8 cellular contexts compared by ENCODE assay signal in the genomic region with DNA sequence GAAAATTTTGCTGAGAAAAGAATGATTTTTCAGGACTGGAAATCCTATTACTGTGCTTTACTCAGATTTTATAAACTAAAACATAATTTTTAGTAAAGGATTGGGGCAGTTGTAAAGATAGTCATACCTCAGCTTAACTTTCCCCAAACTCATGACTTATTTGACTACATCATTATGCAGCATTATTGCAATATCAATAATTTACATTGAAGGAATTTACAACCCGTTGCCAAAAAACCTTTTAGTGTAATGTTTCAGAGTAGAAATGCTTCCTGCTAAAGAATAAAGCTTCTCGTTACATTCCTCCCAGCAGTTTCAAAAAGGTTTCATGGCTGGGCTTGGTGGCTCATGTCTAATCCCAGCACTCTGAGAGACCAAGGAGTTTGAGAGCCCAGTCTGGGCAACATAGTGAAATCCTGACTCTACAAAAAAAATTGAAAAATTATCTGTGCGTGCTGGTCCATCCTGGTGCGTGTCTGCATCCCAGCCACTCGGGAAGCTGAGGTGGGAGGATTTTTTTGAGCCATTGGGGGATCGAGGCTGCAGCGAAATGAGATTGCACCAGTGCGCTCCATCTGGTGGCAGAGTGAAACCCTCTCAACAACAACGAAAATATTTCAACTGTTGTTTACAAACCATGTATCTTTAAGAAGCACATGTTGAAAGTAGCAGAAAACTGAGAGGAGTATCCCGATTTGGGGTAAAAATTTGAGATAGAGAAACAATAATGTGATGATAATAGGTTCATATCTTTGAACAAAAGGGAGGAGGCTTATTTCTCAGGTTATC. TPM values are rescaled to one million over a fixed set of nuclear protein-coding genes. Genes with fewer than 3 reads are reported as not detected.
DNase-seq lines count a peak whose midpoint lies in the region; ATAC-seq and TF ChIP-seq lines count a peak whose summit lies in the region.

No MANE protein-coding gene starts in this region.

- no peak for ATAC-seq in DND-41 (ENCODE audit: insufficient read depth, low read depth)
- ATAC-seq in activated CD8-positive, alpha-beta T cell treated with anti-CD3 and anti-CD28 coated beads, Interleukin-2, amount 10 ng/mL, durations not matched to agents 7 days and 5 days: no peak
- ATAC-seq in HG03039 (IDR thresholded peaks at IDR 0.05; ENCODE audit: unreplicated experiment): no peak

- WGBS in HUES64: 18% methylated on average over 9 of the region's 10 CpGs

- H3K27me3 ChIP-seq in DND-41 (ENCODE audit: insufficient read depth, low read length, poor library complexity) (no peaks in the 10 kb centered on the region), HUES64 (ENCODE audit: insufficient read depth, low read length) (no peaks in the 10 kb centered on the region)

- DNase-seq in DND-41: peak; percentile 36
- peak; percentile 68 for DNase-seq in activated CD8-positive, alpha-beta T cell treated with anti-CD3 and anti-CD28 coated beads, Interleukin-2, amount 10 ng/mL, durations not matched to agents 7 days and 5 days
- peak; percentile 60 for DNase-seq in fibroblast of villous mesenchyme (ENCODE audit: low read depth)
- DNase-seq in putamen (ENCODE audit: low spot score): peak; percentile 48
- no peak for DNase-seq in NCI-H187 (lab: John Stamatoyannopoulos, UW)
- DNase-seq in activated CD8-positive, alpha-beta memory T cell treated with anti-CD3 and anti-CD28 coated beads, Interleukin-2, amount 50 U/mL, for 4 hours: no peak

- H3K79me2 ChIP-seq in DND-41 (ENCODE audit: insufficient read depth, low read length): peaks cover 99% of the 10 kb centered on the region

- H3K27ac ChIP-seq in DND-41 (ENCODE audit: low read length): peak overlapping the region; percentile 9; the same call in 1 of the 2 replicates
- no peak overlapping the region for H3K27ac ChIP-seq in HUES64 (ENCODE audit: low read depth, low read length)

- H3K36me3 Mint-ChIP-seq in activated CD8-positive, alpha-beta T cell treated with anti-CD3 and anti-CD28 coated beads, Interleukin-2, amount 10 ng/mL, durations not matched to agents 7 days and 5 days (ENCODE audit: low read depth): peaks cover 27% of the 10 kb centered on the region

- CTCF ChIA-PET in activated CD8-positive, alpha-beta T cell treated with anti-CD3 and anti-CD28 coated beads, Interleukin-2, amount 10 ng/mL, durations not matched to agents 7 days and 5 days (lab: Charles Lee): interaction anchor here (0.7 to 5.3 kb wide), 35 partner anchors 8 to 352 kb away, joined by 3 to 90 read pairs (median 6); a partner anchor contains a TSS

- H3K4me1 ChIP-seq in DND-41 (ENCODE audit: insufficient read depth, low read length) (peaks cover 69% of the 10 kb centered on the region), HUES64 (ENCODE audit: insufficient read depth, low read length) (peaks cover 38% of the 10 kb centered on the region)

- peak overlapping the region; percentile 95 for H3K4me3 Mint-ChIP-seq in activated CD8-positive, alpha-beta T cell treated with anti-CD3 and anti-CD28 coated beads, Interleukin-2, amount 10 ng/mL, durations not matched to agents 7 days and 5 days

- no peaks in the 10 kb centered on the region for H3K9me3 ChIP-seq in DND-41 (ENCODE audit: insufficient read depth, low read length, severe bottlenecking)
- H3K9me3 ChIP-seq in HUES64 (ENCODE audit: insufficient read depth, low read depth, low read length): no peaks in the 10 kb centered on the region

- H3K9ac ChIP-seq in DND-41 (ENCODE audit: low read depth, low read length): peak overlapping the region; percentile 87; the same call in 1 of the 2 replicates
- peak overlapping the region; percentile 36; the same call in 1 of the 2 replicates for H3K9ac ChIP-seq in HUES64 (ENCODE audit: low read depth, low read length)

- TF ChIP-seq CTCF in DND-41 (IDR thresholded peaks at IDR 0.05; ENCODE audit: borderline replicate concordance, extremely low read depth, low read length, poor library complexity, severe bottlenecking) (peak; percentile 60), fibroblast of villous mesenchyme (IDR thresholded peaks at IDR 0.05; ENCODE audit: insufficient read depth, low read depth, low read length) (peak; percentile 61)

- H3K9me3 Mint-ChIP-seq in activated CD8-positive, alpha-beta T cell treated with anti-CD3 and anti-CD28 coated beads, Interleukin-2, amount 10 ng/mL, durations not matched to agents 7 days and 5 days (ENCODE audit: insufficient read depth): no peaks in the 10 kb centered on the region

- peaks cover 7% of the 10 kb centered on the region for H3K36me3 ChIP-seq in DND-41 (ENCODE audit: insufficient read depth, low read length)
- no peaks in the 10 kb centered on the region; the same call in 1 of the 2 replicates for H3K36me3 ChIP-seq in HUES64 (ENCODE audit: insufficient read depth, low read length)

- H3K27ac Mint-ChIP-seq in activated CD8-positive, alpha-beta T cell treated with anti-CD3 and anti-CD28 coated beads, Interleukin-2, amount 10 ng/mL, durations not matched to agents 7 days and 5 days: peak overlapping the region; percentile 70

- peak overlapping the region; percentile 64 for H3K4me2 ChIP-seq in DND-41 (ENCODE audit: insufficient read depth, low read length)

- no peaks in the 10 kb centered on the region for H3K27me3 Mint-ChIP-seq in activated CD8-positive, alpha-beta T cell treated with anti-CD3 and anti-CD28 coated beads, Interleukin-2, amount 10 ng/mL, durations not matched to agents 7 days and 5 days (ENCODE audit: low read depth)

- no peak overlapping the region for H2AFZ ChIP-seq in DND-41 (ENCODE audit: low read depth, low read length)

- peaks cover 83% of the 10 kb centered on the region for H4K20me1 ChIP-seq in DND-41 (ENCODE audit: insufficient read depth, low read length)

- H3K4me3 ChIP-seq in DND-41 (ENCODE audit: low read depth in 1 of 2, low read length in 2 of 2): peak overlapping the region; percentile 74 to 79; a peak in 3 of 4 replicates
- H3K4me3 ChIP-seq in HUES64 (ENCODE audit: low read length): peak overlapping the region; percentile 91
- H3K4me3 ChIP-seq in fibroblast of villous mesenchyme (ENCODE audit: low read depth, low read length): peak overlapping the region; percentile 41

- POLR2A ChIA-PET in activated CD8-positive, alpha-beta T cell treated with anti-CD3 and anti-CD28 coated beads, Interleukin-2, amount 10 ng/mL, durations not matched to agents 7 days and 5 days (lab: Charles Lee): interaction anchor here (0.8 to 8.1 kb wide), 6 partner anchors 62 to 196 kb away, joined by 3 to 441 read pairs (median 12); a partner anchor contains a TSS

- peaks cover 64% of the 10 kb centered on the region for H3K4me1 Mint-ChIP-seq in activated CD8-positive, alpha-beta T cell treated with anti-CD3 and anti-CD28 coated beads, Interleukin-2, amount 10 ng/mL, durations not matched to agents 7 days and 5 days (ENCODE audit: low read depth)

RNA-seq across cellular contexts. Expression of a gene that starts 4.4 kb away (rescaled TPM):
- polyA plus RNA-seq in HUES64 (2013, experiment 1 of 2): 134 TPM
- 118 TPM for polyA plus RNA-seq in HUES64 (2013, experiment 2 of 2)
- total RNA-seq in activated CD8-positive, alpha-beta T cell treated with anti-CD3 and anti-CD28 coated beads, Interleukin-2, amount 10 ng/mL, durations not matched to agents 7 days and 5 days: 10 to 100 TPM; 75.5 to 77.7 TPM
- 80.5 and 123 TPM in 2 replicates for total RNA-seq in fibroblast of villous mesenchyme

Comparison
In these comparisons a context has a peak if more than half of its experiments do, and no peak if none do; other contexts are left out.
1. DNase-seq: peak in DND-41 (single experiment), activated CD8-positive, alpha-beta T cell treated with anti-CD3 and anti-CD28 coated beads, Interleukin-2, amount 10 ng/mL, durations not matched to agents 7 days and 5 days (single experiment), fibroblast of villous mesenchyme (single experiment) and putamen (single experiment); none in NCI-H187 (0 of 2) and activated CD8-positive, alpha-beta memory T cell treated with anti-CD3 and anti-CD28 coated beads, Interleukin-2, amount 50 U/mL, for 4 hours (single experiment).
2. H3K4me3 ChIP-seq: peak in every context shown above with its lines; median percentile 91 in HUES64; 76 in DND-41; 41 in fibroblast of villous mesenchyme.